8 cellular contexts compared by ENCODE assay signal in genomic region chr17:40615295-40615988, GRCh38. TPM values are rescaled to one million over a fixed set of nuclear protein-coding genes. Genes with fewer than 3 reads are reported as not detected.
A peak's percentile ranks its signal among the peaks of the same experiment; 100 is the strongest.
DNase-seq lines count a peak whose midpoint lies in the region; ATAC-seq lines count a peak whose summit lies in the region.

No MANE protein-coding gene starts in this region.

- peak overlapping the region; percentile 70 for H3K27ac ChIP-seq in mesenchymal stem cell (ENCODE audit: low read length, poor library complexity, severe bottlenecking)

- H3K4me3 ChIP-seq in mesenchymal stem cell (ENCODE audit: insufficient read depth in 1 of 2, low read depth in 1 of 2, low read length in 2 of 2), result no peak overlapping the region

- no peaks in the 10 kb centered on the region for H3K79me1 ChIP-seq in mesenchymal stem cell (replicated peaks; ENCODE audit: low read length, poor library complexity, severe bottlenecking)

- no peaks in the 10 kb centered on the region for H3K9me3 ChIP-seq in mesenchymal stem cell (ENCODE audit: control insufficient read depth, low read length)

- peaks cover 42% of the 10 kb centered on the region for H3K4me1 Mint-ChIP-seq in dendritic cell treated with granulocyte-macrophage colony-stimulating factor and Interleukin-4, amounts not matched to agents 40 ng/mL and 50 ng/mL, for 4 days (ENCODE audit: low read depth)

- H3K9ac ChIP-seq in mesenchymal stem cell (ENCODE audit: low read length), result no peak overlapping the region

- no peaks in the 10 kb centered on the region for H3K36me3 ChIP-seq in mesenchymal stem cell (ENCODE audit: control insufficient read depth in 1 of 2, insufficient read depth in 2 of 2, low read depth in 1 of 2, low read length in 2 of 2)

- H3K18ac ChIP-seq in mesenchymal stem cell (ENCODE audit: low read depth in 1 of 2, low read length in 2 of 2), result no peak overlapping the region

- no peak overlapping the region for H2AK5ac ChIP-seq in mesenchymal stem cell (ENCODE audit: low read length, severe bottlenecking)

- peaks cover 0 to 39% of the 10 kb centered on the region in 2 experiments for H3K27me3 ChIP-seq in mesenchymal stem cell (ENCODE audit: control insufficient read depth in 1 of 2, insufficient read depth in 1 of 2, low read length in 2 of 2)

- no peak overlapping the region for H3K4me3 Mint-ChIP-seq in dendritic cell treated with granulocyte-macrophage colony-stimulating factor and Interleukin-4, amounts not matched to agents 40 ng/mL and 50 ng/mL, for 4 days

- intact Hi-C loops in dendritic cell treated with granulocyte-macrophage colony-stimulating factor and Interleukin-4, amounts not matched to agents 40 ng/mL and 50 ng/mL, for 4 days (cut with micrococcal nuclease), result no loop called here

- no peak overlapping the region for H4K91ac ChIP-seq in mesenchymal stem cell (ENCODE audit: low read length)

- 38% methylated on average over 5 of the region's 5 CpGs for WGBS in mesenchymal stem cell

- no peak overlapping the region for H3K23ac ChIP-seq in mesenchymal stem cell (ENCODE audit: low read length in 2 of 2)

- H2AFZ ChIP-seq in mesenchymal stem cell (ENCODE audit: low read depth, low read length), result no peak overlapping the region

- H3K27me3 Mint-ChIP-seq in dendritic cell treated with granulocyte-macrophage colony-stimulating factor and Interleukin-4, amounts not matched to agents 40 ng/mL and 50 ng/mL, for 4 days, result peaks cover 41% of the 10 kb centered on the region

- H2BK15ac ChIP-seq in mesenchymal stem cell (ENCODE audit: low read depth, poor library complexity, severe bottlenecking), result no peak overlapping the region

- H3K27ac Mint-ChIP-seq in dendritic cell treated with granulocyte-macrophage colony-stimulating factor and Interleukin-4, amounts not matched to agents 40 ng/mL and 50 ng/mL, for 4 days, result peak overlapping the region; percentile 38

- no peak overlapping the region for H2BK12ac ChIP-seq in mesenchymal stem cell (ENCODE audit: low read length in 2 of 2)

- DNase-seq in SIG-M5 treated with dmso at 0.1 percent for 504 hours (lab: John Stamatoyannopoulos, UW; ENCODE audit: unreplicated experiment), result peak; percentile 37
- DNase-seq in SIG-M5 (lab: John Stamatoyannopoulos, UW), result no peak
- DNase-seq in SHP77 (lab: John Stamatoyannopoulos, UW), result peak; percentile 53 to 61
- DNase-seq in mesenchymal stem cell, result peak; percentile 46
- DNase-seq in amniotic stem cell (lab: John Stamatoyannopoulos, UW), result no peak

- H4K8ac ChIP-seq in mesenchymal stem cell (ENCODE audit: low read length), result no peak overlapping the region

- H3K4me1 ChIP-seq in mesenchymal stem cell (ENCODE audit: control insufficient read depth, insufficient read depth, low read depth, low read length), result peaks cover 25% of the 10 kb centered on the region

- H3K4ac ChIP-seq in mesenchymal stem cell (ENCODE audit: low read depth in 1 of 2, low read length in 2 of 2), result no peak overlapping the region

- peak overlapping the region; percentile 14 for H2BK5ac ChIP-seq in mesenchymal stem cell (ENCODE audit: low read depth, low read length, poor library complexity, severe bottlenecking)

- H3K9me3 Mint-ChIP-seq in dendritic cell treated with granulocyte-macrophage colony-stimulating factor and Interleukin-4, amounts not matched to agents 40 ng/mL and 50 ng/mL, for 4 days, result no peaks in the 10 kb centered on the region

- H3K36me3 Mint-ChIP-seq in dendritic cell treated with granulocyte-macrophage colony-stimulating factor and Interleukin-4, amounts not matched to agents 40 ng/mL and 50 ng/mL, for 4 days (ENCODE audit: low read depth), result no peaks in the 10 kb centered on the region

- no peak overlapping the region for H3K4me2 ChIP-seq in mesenchymal stem cell (ENCODE audit: low read length, poor library complexity, severe bottlenecking)

- ATAC-seq in GM21381 (IDR thresholded peaks at IDR 0.05; ENCODE audit: unreplicated experiment) (peak; percentile 53), HG03565 (IDR thresholded peaks at IDR 0.05; ENCODE audit: unreplicated experiment) (peak; percentile 55)

- no peak overlapping the region for H3K14ac ChIP-seq in mesenchymal stem cell (ENCODE audit: low read length in 2 of 2)

- H2BK120ac ChIP-seq in mesenchymal stem cell (ENCODE audit: low read depth, low read length), result no peak overlapping the region

RNA-seq across cellular contexts. Expression of gene SMARCE1, which starts 32.2 kb away (rescaled TPM):
- polyA plus RNA-seq in mesenchymal stem cell (2013, experiment 1 of 2), result 113 TPM
- 111 TPM for polyA plus RNA-seq in mesenchymal stem cell (2013, experiment 2 of 2)

RNA-seq across cellular contexts. Expression of gene KRT222, which starts 49.5 kb away (rescaled TPM):
- not detected for polyA plus RNA-seq in mesenchymal stem cell (2013, experiment 1 of 2)
- polyA plus RNA-seq in mesenchymal stem cell (2013, experiment 2 of 2), result not detected

RNA-seq across cellular contexts. Expression of gene CCR7, which starts 50.2 kb away (rescaled TPM):
- 0.08 TPM for polyA plus RNA-seq in mesenchymal stem cell (2013, experiment 1 of 2)
- 0.14 TPM for polyA plus RNA-seq in mesenchymal stem cell (2013, experiment 2 of 2)

Comparison
In these comparisons a context has a peak if more than half of its experiments do, and no peak if none do; other contexts are left out.
1. DNase-seq: peak in SIG-M5 treated with dmso at 0.1 percent for 504 hours (single experiment), SHP77 (2 of 2) and mesenchymal stem cell (single experiment); none in SIG-M5 (single experiment) and amniotic stem cell (single experiment).